In genomic region chr6:27575594-27576361, GRCh38 we compare ENCODE assay signal across 1 cellular context.
TF ChIP-seq lines count a peak whose summit lies in the region.

No MANE protein-coding gene starts in this region.

TF ChIP-seq in H1, 55 proteins besides CTCF, POLR2A, EP300 and RAD21:
- TF ChIP-seq JUND (IDR thresholded peaks at IDR 0.05; ENCODE audit: low read length) (no peak), PHF8 (conservative IDR thresholded peaks at IDR 0.05; ENCODE audit: low read depth, low read length) (no peak), ZNF274 (IDR thresholded peaks at IDR 0.05; ENCODE audit: borderline replicate concordance, extremely low read depth, low read length) (no peak), SUZ12 (IDR thresholded peaks at IDR 0.05; ENCODE audit: low read length) (no peak), MAFK (IDR thresholded peaks at IDR 0.05; ENCODE audit: low read depth, low read length) (peak; percentile 61; the same call in 1 of the 2 replicates), HDAC2 (IDR thresholded peaks at IDR 0.05; ENCODE audit: borderline replicate concordance in 1 of 2, low read depth in 2 of 2, low read length in 2 of 2) (no peak), E2F6 (IDR thresholded peaks at IDR 0.05) (no peak), SIX5 (IDR thresholded peaks at IDR 0.05; ENCODE audit: low read depth, low read length) (no peak), BCL11A (IDR thresholded peaks at IDR 0.05; ENCODE audit: low read depth in 2 of 2, low read length in 2 of 2) (no peak), CHD7 (IDR thresholded peaks at IDR 0.05; ENCODE audit: insufficient replicate concordance, low read length) (no peak), RBBP5 (IDR thresholded peaks at IDR 0.05; ENCODE audit: borderline replicate concordance, low read depth, low read length) (no peak), TBP (IDR thresholded peaks at IDR 0.05; ENCODE audit: low read depth, low read length) (peak; percentile 100), NRF1 (IDR thresholded peaks at IDR 0.05; ENCODE audit: low read depth, low read length) (no peak), KDM5A (IDR thresholded peaks at IDR 0.05; ENCODE audit: low read length) (no peak), SP4 (IDR thresholded peaks at IDR 0.05; ENCODE audit: low read length) (no peak), CTBP2 (IDR thresholded peaks at IDR 0.05; ENCODE audit: borderline replicate concordance, insufficient read depth, insufficient read length, low read length) (no peak), TEAD4 (IDR thresholded peaks at IDR 0.05; ENCODE audit: low read depth, low read length) (no peak), NANOG (IDR thresholded peaks at IDR 0.05; ENCODE audit: insufficient read depth, low read depth, low read length, poor library complexity, severe bottlenecking) (no peak), BACH1 (IDR thresholded peaks at IDR 0.05; ENCODE audit: low read length) (no peak), CBX5 (IDR thresholded peaks at IDR 0.05; ENCODE audit: low read depth, low read length) (no peak), SAP30 (IDR thresholded peaks at IDR 0.05; ENCODE audit: insufficient read depth, insufficient replicate concordance, low read length) (no peak), RNF2 (IDR thresholded peaks at IDR 0.05; ENCODE audit: borderline replicate concordance, low read depth, low read length, missing control alignments, poor library complexity, severe bottlenecking) (no peak), SIN3A (conservative IDR thresholded peaks at IDR 0.05 in 1 of 2, IDR thresholded peaks at IDR 0.05 in 1 of 2; ENCODE audit: low read depth in 1 of 2, low read length in 2 of 2) (no peak), POLR2AphosphoS5 (IDR thresholded peaks at IDR 0.05; ENCODE audit: low read depth, low read length) (no peak), SIRT6 (IDR thresholded peaks at IDR 0.05; ENCODE audit: low read length) (no peak), FOSL1 (IDR thresholded peaks at IDR 0.05; ENCODE audit: insufficient read depth, low read depth, low read length) (no peak), CEBPB (IDR thresholded peaks at IDR 0.05; ENCODE audit: low read depth, low read length) (peak; percentile 29; the same call in 1 of the 2 replicates), TCF12 (IDR thresholded peaks at IDR 0.05; ENCODE audit: low read depth, low read length) (no peak), SP1 (IDR thresholded peaks at IDR 0.05; ENCODE audit: low read depth, low read length) (no peak), SRF (IDR thresholded peaks at IDR 0.05; ENCODE audit: low read depth, low read length) (no peak), YY1 (IDR thresholded peaks at IDR 0.05; ENCODE audit: low read depth, low read length) (no peak), ATF2 (IDR thresholded peaks at IDR 0.05; ENCODE audit: low read length) (0 out of 2 replicates have a peak, but pooled peaks have one; percentile 62), CHD1 (IDR thresholded peaks at IDR 0.05; ENCODE audit: low read depth, low read length) (no peak), TAF7 (optimal IDR thresholded peaks at IDR 0.05; ENCODE audit: borderline replicate concordance, low read depth, low read length) (no peak)
